In genomic region chr17:44310188-44310587, GRCh38 we compare ENCODE assay signal across 29 cellular contexts. TPM values are rescaled to one million over a fixed set of nuclear protein-coding genes. Genes with fewer than 3 reads are reported as not detected.
DNase-seq lines count a peak whose midpoint lies in the region; ATAC-seq and TF ChIP-seq lines count a peak whose summit lies in the region.
"Had no signal": no experiment of that assay in that cellular context is flagged by ENCODE, and none has a peak within 500 bp of the region (broad histone marks: within the 10 kb centered on the region; RNA-seq: fewer than 3 reads in every experiment).

No MANE protein-coding gene starts in this region.

- H3K27ac ChIP-seq in naive thymus-derived CD4-positive, alpha-beta T cell (ENCODE audit: low read depth, low read length), result no peak overlapping the region
- H3K27ac ChIP-seq: heart left ventricle, RWPE1, thyroid gland had no signal

- peaks cover 13 to 15% of the 10 kb centered on the region in 2 donors for H3K4me1 Mint-ChIP-seq in natural killer cell treated with Interleukin-12 subunit alpha and Interleukin-12 subunit beta and Interleukin-15 and Interleukin-18, amount 100 ng/mL, for 72 hours (ENCODE audit: low read depth in 2 of 2)
- peaks cover 7 to 13% of the 10 kb centered on the region in 2 donors for H3K4me1 Mint-ChIP-seq in natural killer cell
- peaks cover 8% of the 10 kb centered on the region for H3K4me1 Mint-ChIP-seq in activated T-helper 17 cell treated with anti-CD3 and anti-CD28 coated beads, Interleukin-2, amount 50 U/mL, for 72 hours
- H3K4me1 Mint-ChIP-seq in naive thymus-derived CD4-positive, alpha-beta T cell, result peaks cover 10 to 32% (median 22%) of the 10 kb centered on the region in 7 donors

- no peak for DNase-seq in natural killer cell treated with Interleukin-12 subunit alpha and Interleukin-12 subunit beta and Interleukin-15 and Interleukin-18, amount 100 ng/mL, for 72 hours (ENCODE audit: low spot score)
- DNase-seq in natural killer cell, result no peak
- DNase-seq in naive thymus-derived CD4-positive, alpha-beta T cell, result no peak
- no peak for DNase-seq in NOMO-1 treated with dmso at 0.1 percent for 144 hours (lab: John Stamatoyannopoulos, UW; ENCODE audit: unreplicated experiment)
- DNase-seq: activated gamma-delta T cell; activated T-cell treated with anti-CD3 and anti-CD28 coated beads for 4 hours; effector CD4-positive, alpha-beta T cell; foreskin fibroblast; GDM1; HCEC 1CT; heart left ventricle; kidney glomerular epithelial cell; MG63; NCI-H1417 treated with DMSO at 0.1 percent for 48 hours; NCI-H2081; NCI-H2227 treated with DMSO at 0.1 percent for 48 hours; NCI-H69; SK-N-SH; thyroid gland had no signal

- H3K4me3 ChIP-seq in naive thymus-derived CD4-positive, alpha-beta T cell (ENCODE audit: low read length), result no peak overlapping the region
- H3K4me3 ChIP-seq: heart left ventricle, MG63, thyroid gland had no signal

- H3K9me3 Mint-ChIP-seq in natural killer cell treated with Interleukin-12 subunit alpha and Interleukin-12 subunit beta and Interleukin-15 and Interleukin-18, amount 100 ng/mL, for 72 hours, result no peaks in the 10 kb centered on the region
- H3K9me3 Mint-ChIP-seq in natural killer cell, result no peaks in the 10 kb centered on the region
- no peaks in the 10 kb centered on the region for H3K9me3 Mint-ChIP-seq in activated T-helper 17 cell treated with anti-CD3 and anti-CD28 coated beads, Interleukin-2, amount 50 U/mL, for 72 hours
- peaks cover 0 to 2% (median 0%) of the 10 kb centered on the region in 11 donors for H3K9me3 Mint-ChIP-seq in naive thymus-derived CD4-positive, alpha-beta T cell
- H3K9me3 Mint-ChIP-seq: stimulated activated naive CD8-positive, alpha-beta T cell treated with anti-CD3 and anti-CD28 coated beads, Interleukin-15, Interleukin-2, amounts not matched to agents 100 ng/mL and 50 ng/mL, for 24 hours; T-helper 1 cell treated with Interleukin-12 subunit alpha and Interleukin-12 subunit beta and Interleukin-4 antibody, amounts not matched to agents 30 μg/mL and 1 μg/mL, for 36 hours had no signal

- H3K27ac Mint-ChIP-seq in natural killer cell treated with Interleukin-12 subunit alpha and Interleukin-12 subunit beta and Interleukin-15 and Interleukin-18, amount 100 ng/mL, for 72 hours, result no peak overlapping the region
- no peak overlapping the region for H3K27ac Mint-ChIP-seq in natural killer cell
- no peak overlapping the region for H3K27ac Mint-ChIP-seq in activated T-helper 17 cell treated with anti-CD3 and anti-CD28 coated beads, Interleukin-2, amount 50 U/mL, for 72 hours
- no peak overlapping the region for H3K27ac Mint-ChIP-seq in naive thymus-derived CD4-positive, alpha-beta T cell
- H3K27ac Mint-ChIP-seq: stimulated activated naive CD8-positive, alpha-beta T cell treated with anti-CD3 and anti-CD28 coated beads, Interleukin-15, Interleukin-2, amounts not matched to agents 100 ng/mL and 50 ng/mL, for 24 hours; T-helper 1 cell treated with Interleukin-12 subunit alpha and Interleukin-12 subunit beta and Interleukin-4 antibody, amounts not matched to agents 30 μg/mL and 1 μg/mL, for 36 hours had no signal

- intact Hi-C loops in natural killer cell (cut with micrococcal nuclease), result no loop called here
- intact Hi-C loops in naive thymus-derived CD4-positive, alpha-beta T cell (cut with micrococcal nuclease), result no loop called here

- H3K27me3 ChIP-seq in naive thymus-derived CD4-positive, alpha-beta T cell (ENCODE audit: control insufficient read depth in 2 of 2, insufficient read depth in 2 of 2, low read length in 2 of 2), result peaks cover 0 to 6% of the 10 kb centered on the region in 2 donors
- H3K27me3 ChIP-seq: thyroid gland had no signal

- no peaks in the 10 kb centered on the region for H3K9me3 ChIP-seq in naive thymus-derived CD4-positive, alpha-beta T cell (ENCODE audit: control insufficient read depth in 2 of 3, low read length in 3 of 3)
- H3K9me3 ChIP-seq: heart left ventricle, MG63, SK-N-SH, thyroid gland had no signal

- H3K36me3 ChIP-seq in naive thymus-derived CD4-positive, alpha-beta T cell (ENCODE audit: control insufficient read depth in 2 of 3, insufficient read depth in 3 of 3, low read length in 3 of 3), result no peaks in the 10 kb centered on the region
- H3K36me3 ChIP-seq: heart left ventricle, MG63, thyroid gland had no signal

- peaks cover 21 to 25% of the 10 kb centered on the region in 2 donors for H3K27me3 Mint-ChIP-seq in natural killer cell treated with Interleukin-12 subunit alpha and Interleukin-12 subunit beta and Interleukin-15 and Interleukin-18, amount 100 ng/mL, for 72 hours
- peaks cover 22 to 34% of the 10 kb centered on the region in 2 donors for H3K27me3 Mint-ChIP-seq in natural killer cell (ENCODE audit: low read depth in 2 of 2)
- H3K27me3 Mint-ChIP-seq in activated T-helper 17 cell treated with anti-CD3 and anti-CD28 coated beads, Interleukin-2, amount 50 U/mL, for 72 hours, result peaks cover 19% of the 10 kb centered on the region
- peaks cover 26 to 55% (median 29%) of the 10 kb centered on the region in 5 donors for H3K27me3 Mint-ChIP-seq in naive thymus-derived CD4-positive, alpha-beta T cell

- TF ChIP-seq CTCF in natural killer cell (IDR thresholded peaks at IDR 0.05), result no peak

- no peak for ATAC-seq in natural killer cell treated with Interleukin-12 subunit alpha and Interleukin-12 subunit beta and Interleukin-15 and Interleukin-18, amount 100 ng/mL, for 72 hours
- no peak for ATAC-seq in natural killer cell
- no peak for ATAC-seq in activated T-helper 17 cell treated with anti-CD3 and anti-CD28 coated beads, Interleukin-2, amount 50 U/mL, for 72 hours (replicated peaks)
- no peak for ATAC-seq in naive thymus-derived CD4-positive, alpha-beta T cell
- no peak for ATAC-seq in HG03460 (IDR thresholded peaks at IDR 0.05; ENCODE audit: unreplicated experiment)
- ATAC-seq in GM21381 (IDR thresholded peaks at IDR 0.05; ENCODE audit: unreplicated experiment), result no peak
- ATAC-seq: heart left ventricle had no signal

- no peaks in the 10 kb centered on the region for H3K36me3 Mint-ChIP-seq in natural killer cell treated with Interleukin-12 subunit alpha and Interleukin-12 subunit beta and Interleukin-15 and Interleukin-18, amount 100 ng/mL, for 72 hours
- H3K36me3 Mint-ChIP-seq in natural killer cell, result no peaks in the 10 kb centered on the region
- H3K36me3 Mint-ChIP-seq in activated T-helper 17 cell treated with anti-CD3 and anti-CD28 coated beads, Interleukin-2, amount 50 U/mL, for 72 hours (ENCODE audit: low read depth), result no peaks in the 10 kb centered on the region
- peaks cover 0 to 5% (median 0%) of the 10 kb centered on the region in 5 donors for H3K36me3 Mint-ChIP-seq in naive thymus-derived CD4-positive, alpha-beta T cell

- CTCF ChIA-PET in naive thymus-derived CD4-positive, alpha-beta T cell (lab: Charles Lee), result interaction anchor here (1.4 kb wide), 1 partner anchor 99 kb away, joined by 3 read pairs; no protein-coding TSS in a partner anchor

- peak overlapping the region; percentile 50 for H3K4me3 Mint-ChIP-seq in natural killer cell treated with Interleukin-12 subunit alpha and Interleukin-12 subunit beta and Interleukin-15 and Interleukin-18, amount 100 ng/mL, for 72 hours
- no peak overlapping the region for H3K4me3 Mint-ChIP-seq in natural killer cell
- H3K4me3 Mint-ChIP-seq in activated T-helper 17 cell treated with anti-CD3 and anti-CD28 coated beads, Interleukin-2, amount 50 U/mL, for 72 hours, result peak overlapping the region; percentile 56
- H3K4me3 Mint-ChIP-seq in naive thymus-derived CD4-positive, alpha-beta T cell, result peak overlapping the region in 7 of 10 donors; percentile 3 to 84 (median 38)
- H3K4me3 Mint-ChIP-seq: T-helper 1 cell treated with Interleukin-12 subunit alpha and Interleukin-12 subunit beta and Interleukin-4 antibody, amounts not matched to agents 30 μg/mL and 1 μg/mL, for 36 hours had no signal

- POLR2A ChIA-PET in naive thymus-derived CD4-positive, alpha-beta T cell (lab: Charles Lee), result interaction anchor here (0.8 to 3.4 kb wide), 5 partner anchors 10 to 111 kb away, joined by 3 to 23 read pairs (median 4); partner anchors contain the start of gene UBTF

- H3K4me1 ChIP-seq in naive thymus-derived CD4-positive, alpha-beta T cell (ENCODE audit: control insufficient read depth in 2 of 2, insufficient read depth in 2 of 2, low read length in 2 of 2), result peaks cover 0 to 10% of the 10 kb centered on the region in 2 donors

RNA-seq across cellular contexts. Expression of gene RUNDC3A, which starts 1.8 kb away (rescaled TPM):
- under 1 TPM in 1 of 2 donors, not detected in 1; 0.48 TPM for total RNA-seq in natural killer cell treated with Interleukin-12 subunit alpha and Interleukin-12 subunit beta and Interleukin-15 and Interleukin-18, amount 100 ng/mL, for 72 hours
- under 1 TPM in 2 of 3 donors, not detected in 1; 0.31 to 0.48 TPM for total RNA-seq in natural killer cell
- under 1 TPM; 0.41 to 0.53 TPM for total RNA-seq in activated T-helper 17 cell treated with anti-CD3 and anti-CD28 coated beads, Interleukin-2, amount 50 U/mL, for 72 hours
- under 1 TPM in 2 of 5 experiments, not detected in 3; 0.08 to 0.22 TPM for total RNA-seq in naive thymus-derived CD4-positive, alpha-beta T cell
- not detected for polyA plus RNA-seq in naive thymus-derived CD4-positive, alpha-beta T cell
- total RNA-seq: lung microvascular endothelial cell had no signal

RNA-seq across cellular contexts. Expression of gene SLC25A39, which starts 14.4 kb away (rescaled TPM):
- total RNA-seq in natural killer cell treated with Interleukin-12 subunit alpha and Interleukin-12 subunit beta and Interleukin-15 and Interleukin-18, amount 100 ng/mL, for 72 hours, result 100 to 1,000 TPM; 121 to 192 TPM
- 100 to 1,000 TPM in 1 of 3 donors, 10 to 100 TPM in 2; 82.4 to 105 (median 97.9) TPM for total RNA-seq in natural killer cell
- total RNA-seq in activated T-helper 17 cell treated with anti-CD3 and anti-CD28 coated beads, Interleukin-2, amount 50 U/mL, for 72 hours, result 100 to 1,000 TPM in 1 of 2 donors, 10 to 100 TPM in 1; 60.3 to 114 TPM
- 100 to 1,000 TPM in 3 of 5 experiments, 10 to 100 TPM in 2; 75.4 to 107 (median 101) TPM for total RNA-seq in naive thymus-derived CD4-positive, alpha-beta T cell
- polyA plus RNA-seq in naive thymus-derived CD4-positive, alpha-beta T cell, result 100 to 1,000 TPM; 122 to 155 TPM

RNA-seq across cellular contexts. Expression of gene GRN, which starts 34.9 kb away (rescaled TPM):
- 10 to 100 TPM; 49.5 to 57.3 TPM for total RNA-seq in natural killer cell treated with Interleukin-12 subunit alpha and Interleukin-12 subunit beta and Interleukin-15 and Interleukin-18, amount 100 ng/mL, for 72 hours
- 10 to 100 TPM; 42.4 to 69.8 (median 55.6) TPM for total RNA-seq in natural killer cell
- total RNA-seq in activated T-helper 17 cell treated with anti-CD3 and anti-CD28 coated beads, Interleukin-2, amount 50 U/mL, for 72 hours, result 10 to 100 TPM; 48.5 to 54.5 TPM
- 100 to 1,000 TPM in 1 of 5 experiments, 10 to 100 TPM in 4; 49.5 to 374 (median 52.2) TPM for total RNA-seq in naive thymus-derived CD4-positive, alpha-beta T cell
- 10 to 100 TPM; 52.2 to 58.7 TPM for polyA plus RNA-seq in naive thymus-derived CD4-positive, alpha-beta T cell

RNA-seq across cellular contexts. Expression of gene SLC4A1, which starts 42.3 kb away (rescaled TPM):
- total RNA-seq in natural killer cell treated with Interleukin-12 subunit alpha and Interleukin-12 subunit beta and Interleukin-15 and Interleukin-18, amount 100 ng/mL, for 72 hours, result not detected
- not detected for total RNA-seq in natural killer cell
- not detected for total RNA-seq in activated T-helper 17 cell treated with anti-CD3 and anti-CD28 coated beads, Interleukin-2, amount 50 U/mL, for 72 hours
- total RNA-seq in naive thymus-derived CD4-positive, alpha-beta T cell, result under 1 TPM in 1 of 5 experiments, not detected in 4; 0.15 TPM
- polyA plus RNA-seq in naive thymus-derived CD4-positive, alpha-beta T cell, result not detected
- total RNA-seq: HT-29, lung microvascular endothelial cell had no signal
- polyA plus RNA-seq: BJ, esophagus, SK-N-SH had no signal

RNA-seq across cellular contexts. Expression of gene FAM171A2, which starts 53.5 kb away (rescaled TPM):
- total RNA-seq in natural killer cell treated with Interleukin-12 subunit alpha and Interleukin-12 subunit beta and Interleukin-15 and Interleukin-18, amount 100 ng/mL, for 72 hours, result under 1 TPM in 1 of 2 donors, not detected in 1; 0.25 TPM
- total RNA-seq in natural killer cell, result under 1 TPM; 0.20 to 0.43 (median 0.24) TPM
- total RNA-seq in activated T-helper 17 cell treated with anti-CD3 and anti-CD28 coated beads, Interleukin-2, amount 50 U/mL, for 72 hours, result under 1 TPM; 0.17 to 0.32 TPM
- under 1 TPM; 0.24 to 0.78 (median 0.39) TPM for total RNA-seq in naive thymus-derived CD4-positive, alpha-beta T cell
- polyA plus RNA-seq in naive thymus-derived CD4-positive, alpha-beta T cell, result under 1 TPM; 0.11 to 0.16 TPM
